ENCODE assay signal across 8 cellular contexts in genomic region chr15:35078221-35078915, GRCh38. TPM values are rescaled to one million over a fixed set of nuclear protein-coding genes. Genes with fewer than 3 reads are reported as not detected.
DNase-seq lines count a peak whose midpoint lies in the region; ATAC-seq, FAIRE-seq and TF ChIP-seq lines count a peak whose summit lies in the region.

No MANE protein-coding gene starts in this region.

- H3K4me2 ChIP-seq in SU-DHL-6 (ENCODE audit: low read depth, low read length, poor library complexity, severe bottlenecking) = no peak overlapping the region

- H3K4me3 ChIP-seq in SU-DHL-6 (ENCODE audit: insufficient read depth, low read length, poor library complexity, severe bottlenecking) (no peak overlapping the region), dorsolateral prefrontal cortex (peak overlapping the region in 6 of 59 donors; percentile 12 to 24 (median 24)), lower lobe of right lung (no peak overlapping the region)

- DNase-seq in AG08396 (ENCODE audit: low spot score) = peak; percentile 80
- DNase-seq in GM12892 (ENCODE audit: insufficient read length) = peak; percentile 47
- DNase-seq in LoVo (ENCODE audit: low spot score) = peak; percentile 70
- peak in 4 of 10 donors; percentile 16 to 46 (median 36) for DNase-seq in dorsolateral prefrontal cortex
- no peak for DNase-seq in lower lobe of right lung

- H3K9me3 Mint-ChIP-seq in stimulated activated memory B cell treated with anti-CD40 and anti-IgM and Interleukin-4, amounts not matched to agents 10 μg/mL and 1 μg/mL and 100 μg/mL, for 72 hours = no peaks in the 10 kb centered on the region

- H3K4me3 Mint-ChIP-seq in stimulated activated memory B cell treated with anti-CD40 and anti-IgM and Interleukin-4, amounts not matched to agents 10 μg/mL and 1 μg/mL and 100 μg/mL, for 72 hours = no peak overlapping the region

- no peak overlapping the region for H3K27ac ChIP-seq in SU-DHL-6 (ENCODE audit: low read depth, low read length)
- no peak overlapping the region for H3K27ac ChIP-seq in dorsolateral prefrontal cortex
- no peak overlapping the region for H3K27ac ChIP-seq in lower lobe of right lung

- H3K4me1 ChIP-seq in lower lobe of right lung = no peaks in the 10 kb centered on the region

- intact Hi-C loops in dorsolateral prefrontal cortex (cut with DNase I) = loop anchor here in 1 of 2 donors (2.0 kb wide), 1 partner anchor 366 kb away; no protein-coding TSS in a partner anchor
- intact Hi-C loops in lower lobe of right lung (cut with DNase I) = no loop called here

- no peak for TF ChIP-seq POLR2A in GM12892 (IDR thresholded peaks at IDR 0.05; ENCODE audit: low read depth, low read length)

- no peaks in the 10 kb centered on the region for H3K4me1 Mint-ChIP-seq in stimulated activated memory B cell treated with anti-CD40 and anti-IgM and Interleukin-4, amounts not matched to agents 10 μg/mL and 1 μg/mL and 100 μg/mL, for 72 hours

- H3K79me2 ChIP-seq in SU-DHL-6 (ENCODE audit: insufficient read depth, low read length) = no peaks in the 10 kb centered on the region

- no peaks in the 10 kb centered on the region for H3K36me3 Mint-ChIP-seq in stimulated activated memory B cell treated with anti-CD40 and anti-IgM and Interleukin-4, amounts not matched to agents 10 μg/mL and 1 μg/mL and 100 μg/mL, for 72 hours

- H3K36me3 ChIP-seq in SU-DHL-6 (ENCODE audit: low read length) (no peaks in the 10 kb centered on the region), lower lobe of right lung (no peaks in the 10 kb centered on the region)

- H3K27ac Mint-ChIP-seq in stimulated activated memory B cell treated with anti-CD40 and anti-IgM and Interleukin-4, amounts not matched to agents 10 μg/mL and 1 μg/mL and 100 μg/mL, for 72 hours = no peak overlapping the region

- no peaks in the 10 kb centered on the region for H3F3A ChIP-seq in SU-DHL-6 (ENCODE audit: insufficient read depth)

- no peak overlapping the region for H3K9ac ChIP-seq in SU-DHL-6 (ENCODE audit: low read length)

- H3K27me3 ChIP-seq in SU-DHL-6 (ENCODE audit: low read length) (no peaks in the 10 kb centered on the region), dorsolateral prefrontal cortex (no peaks in the 10 kb centered on the region), lower lobe of right lung (ENCODE audit: low read depth) (no peaks in the 10 kb centered on the region)

- no peaks in the 10 kb centered on the region for H3K9me2 ChIP-seq in SU-DHL-6 (replicated peaks; ENCODE audit: insufficient read depth, low read length)

- FAIRE-seq in GM12892 (lab: Jason Lieb, UNC) = peak; percentile 80

- no peaks in the 10 kb centered on the region for H3K9me3 ChIP-seq in SU-DHL-6 (ENCODE audit: insufficient read depth, low read length)
- H3K9me3 ChIP-seq in lower lobe of right lung = no peaks in the 10 kb centered on the region

- H2AFZ ChIP-seq in SU-DHL-6 (ENCODE audit: low read depth, low read length, severe bottlenecking) = no peak overlapping the region

- ATAC-seq in lower lobe of right lung (peak; percentile 67 to 72), GM18498 (IDR thresholded peaks at IDR 0.05; ENCODE audit: unreplicated experiment) (no peak)
- ATAC-seq in stimulated activated memory B cell treated with anti-CD40 and anti-IgM and Interleukin-4, amounts not matched to agents 10 μg/mL and 1 μg/mL and 100 μg/mL, for 72 hours = peak; percentile 47

- TF ChIP-seq CTCF in SU-DHL-6 (IDR thresholded peaks at IDR 0.05; ENCODE audit: insufficient read depth, low read length, poor library complexity, severe bottlenecking) = peak; percentile 89
- peak; percentile 65 to 89 (median 80) for TF ChIP-seq CTCF in dorsolateral prefrontal cortex (IDR thresholded peaks at IDR 0.05 in 54 of 56, conservative IDR thresholded peaks at IDR 0.05 in 2 of 56; ENCODE audit: low read depth in 1 of 56, partially characterized antibody in 56 of 56)
- TF ChIP-seq CTCF in lower lobe of right lung (IDR thresholded peaks at IDR 0.05) = peak; percentile 80

- H3K27me3 Mint-ChIP-seq in stimulated activated memory B cell treated with anti-CD40 and anti-IgM and Interleukin-4, amounts not matched to agents 10 μg/mL and 1 μg/mL and 100 μg/mL, for 72 hours = peaks cover 9% of the 10 kb centered on the region

- H4K20me1 ChIP-seq in SU-DHL-6 (ENCODE audit: low read depth, low read length) = no peaks in the 10 kb centered on the region

RNA-seq across cellular contexts. Expression of gene NANOGP8, which starts 6.7 kb away (rescaled TPM):
- not detected for polyA plus RNA-seq in GM12892 (2012; ENCODE audit: missing spikeins)
- 1 to 10 TPM in 101 of 120 experiments, under 1 TPM in 9, not detected in 10; 0.55 to 6.7 (median 2.0) TPM for total RNA-seq in dorsolateral prefrontal cortex
- 0.59 TPM for total RNA-seq in lower lobe of right lung
